ENCODE assay signal across 7 cellular contexts in the genomic region with DNA sequence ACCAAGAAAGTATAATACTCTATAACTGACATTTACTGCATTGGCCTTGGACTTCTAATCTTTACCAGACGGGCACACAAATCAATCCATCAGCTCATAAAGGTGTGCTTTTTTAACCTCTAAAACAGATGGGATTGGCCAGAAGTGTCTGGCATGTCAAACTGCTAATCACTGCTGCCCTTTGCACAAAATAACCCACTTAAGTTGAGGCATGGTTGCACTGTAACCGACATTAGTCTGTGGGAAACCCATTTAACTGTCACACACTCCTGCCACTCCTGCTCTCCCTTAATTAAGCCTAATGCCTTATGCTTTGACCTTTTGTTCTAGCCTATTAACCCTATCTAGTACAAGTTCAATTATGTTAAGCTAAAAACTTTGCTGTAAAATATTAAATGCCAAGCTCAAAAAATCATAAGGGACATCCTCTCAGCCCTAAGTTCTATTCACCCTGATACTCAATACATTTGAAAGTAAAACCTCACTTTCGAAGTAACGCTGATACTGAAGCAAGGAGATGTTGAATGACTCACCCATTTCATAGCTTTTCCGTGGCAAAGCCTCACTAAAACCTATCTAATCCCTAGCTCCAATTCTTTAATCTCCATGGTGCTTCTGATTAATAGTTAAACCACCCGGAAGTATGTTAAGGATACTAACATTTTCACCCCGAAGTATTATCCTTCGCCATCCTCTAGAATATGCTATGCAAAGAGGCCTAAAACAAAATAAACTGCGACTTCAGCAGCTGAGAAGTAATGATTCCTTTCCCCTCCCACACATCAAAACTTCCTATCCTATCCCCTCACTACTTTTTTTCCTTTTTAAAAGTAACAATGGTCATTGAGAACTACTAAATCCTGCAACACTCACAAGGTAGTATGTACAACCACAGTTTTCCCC. TPM values are rescaled to one million over a fixed set of nuclear protein-coding genes. Genes with fewer than 3 reads are reported as not detected.
DNase-seq lines count a peak whose midpoint lies in the region; ATAC-seq and TF ChIP-seq lines count a peak whose summit lies in the region.

No MANE protein-coding gene starts in this region.

- no peak for TF ChIP-seq RAD21 in SK-N-SH (IDR thresholded peaks at IDR 0.05; ENCODE audit: low read length)

- peak; percentile 79 for ATAC-seq in GM18870 (IDR thresholded peaks at IDR 0.05; ENCODE audit: unreplicated experiment)
- ATAC-seq in HG02840 (IDR thresholded peaks at IDR 0.05; ENCODE audit: low FRiP score, unreplicated experiment) = peak; percentile 76

- POLR2A ChIA-PET in SK-N-SH (lab: Yijun Ruan, JAX) = no interaction called here

- H3K9me3 ChIP-seq in SK-N-SH = 0 out of 2 replicates have a peak, but pooled peaks cover 2% of the 10 kb centered on the region

- no peaks in the 10 kb centered on the region for H3F3A ChIP-seq in SK-N-SH (replicated peaks; ENCODE audit: insufficient read depth)

- no peaks in the 10 kb centered on the region for H3K36me3 ChIP-seq in SK-N-SH (replicated peaks in 1 of 2; ENCODE audit: control insufficient read depth in 1 of 2, insufficient read depth in 2 of 2, low read length in 1 of 2)

- DNase-seq in left kidney (ENCODE audit: low read depth, low spot score) = peak; percentile 47
- no peak for DNase-seq in SK-N-SH
- no peak for DNase-seq in UCSD-AML1 (lab: John Stamatoyannopoulos, UW; ENCODE audit: unreplicated experiment)
- DNase-seq in activated CD4-positive, alpha-beta T cell treated with anti-CD3 and anti-CD28 coated beads, Interleukin-2, amount 50 U/mL, for 4 hours = no peak

- peak overlapping the region; percentile 46 for H3K27ac Mint-ChIP-seq in T-helper 1 cell treated with Interleukin-12 subunit alpha and Interleukin-12 subunit beta and Interleukin-4 antibody, amounts not matched to agents 30 μg/mL and 1 μg/mL, for 36 hours

- CTCF ChIA-PET in SK-N-SH (lab: Yijun Ruan, JAX) = no interaction called here

- H3K9me3 Mint-ChIP-seq in T-helper 1 cell treated with Interleukin-12 subunit alpha and Interleukin-12 subunit beta and Interleukin-4 antibody, amounts not matched to agents 30 μg/mL and 1 μg/mL, for 36 hours = no peaks in the 10 kb centered on the region

- TF ChIP-seq CTCF in SK-N-SH (IDR thresholded peaks at IDR 0.05) = no peak

- H3K4me1 Mint-ChIP-seq in T-helper 1 cell treated with Interleukin-12 subunit alpha and Interleukin-12 subunit beta and Interleukin-4 antibody, amounts not matched to agents 30 μg/mL and 1 μg/mL, for 36 hours (ENCODE audit: low read depth) = peaks cover 30% of the 10 kb centered on the region

- H3K4me3 Mint-ChIP-seq in T-helper 1 cell treated with Interleukin-12 subunit alpha and Interleukin-12 subunit beta and Interleukin-4 antibody, amounts not matched to agents 30 μg/mL and 1 μg/mL, for 36 hours = peak overlapping the region; percentile 55

- H3K27me3 ChIP-seq in SK-N-SH (ENCODE audit: insufficient read depth) = peaks cover 26% of the 10 kb centered on the region; the same call in 1 of the 2 replicates

- H3K9me2 ChIP-seq in SK-N-SH = no peaks in the 10 kb centered on the region

- no peak for TF ChIP-seq EP300 in SK-N-SH (IDR thresholded peaks at IDR 0.05; ENCODE audit: borderline replicate concordance in 1 of 2, low read depth in 1 of 2, low read length in 1 of 2)

- no peaks in the 10 kb centered on the region for H3K27me3 Mint-ChIP-seq in T-helper 1 cell treated with Interleukin-12 subunit alpha and Interleukin-12 subunit beta and Interleukin-4 antibody, amounts not matched to agents 30 μg/mL and 1 μg/mL, for 36 hours (ENCODE audit: low read depth)

- WGBS in SK-N-SH (ENCODE audit: low lambda C conversion rate) = under 1% methylated on average over 9 of the region's 9 CpGs

- no peak overlapping the region for H3K27ac ChIP-seq in SK-N-SH (ENCODE audit: low read depth in 2 of 2, low read length in 1 of 2)

- no peaks in the 10 kb centered on the region; the same call in 1 of the 2 replicates for H4K20me1 ChIP-seq in SK-N-SH (ENCODE audit: insufficient read depth)

- H3K36me3 Mint-ChIP-seq in T-helper 1 cell treated with Interleukin-12 subunit alpha and Interleukin-12 subunit beta and Interleukin-4 antibody, amounts not matched to agents 30 μg/mL and 1 μg/mL, for 36 hours (ENCODE audit: low read depth) = no peaks in the 10 kb centered on the region

- H3K9ac ChIP-seq in SK-N-SH = no peak overlapping the region

- no peaks in the 10 kb centered on the region; a peak in 1 of 4 replicates for H3K4me1 ChIP-seq in SK-N-SH (ENCODE audit: control insufficient read depth in 1 of 2, insufficient read depth in 2 of 2, low read depth in 1 of 2, low read length in 1 of 2)

- no peak overlapping the region for H2AFZ ChIP-seq in SK-N-SH (ENCODE audit: low read depth)

- H3K79me2 ChIP-seq in SK-N-SH (ENCODE audit: insufficient read depth) = no peaks in the 10 kb centered on the region

- no peak overlapping the region for H3K4me2 ChIP-seq in SK-N-SH

- H3K4me3 ChIP-seq in SK-N-SH (ENCODE audit: low read depth in 2 of 2, low read length in 1 of 2) = no peak overlapping the region

TF ChIP-seq in SK-N-SH, 30 proteins besides CTCF, POLR2A, EP300 and RAD21:
- TF ChIP-seq RCOR1 (IDR thresholded peaks at IDR 0.05; ENCODE audit: low read length) (no peak), MAX (IDR thresholded peaks at IDR 0.05; ENCODE audit: low read depth) (no peak), MEF2A (IDR thresholded peaks at IDR 0.05; ENCODE audit: borderline replicate concordance, low read depth) (no peak), ELF1 (IDR thresholded peaks at IDR 0.05) (no peak)
- TF ChIP-seq, protein P1, sequence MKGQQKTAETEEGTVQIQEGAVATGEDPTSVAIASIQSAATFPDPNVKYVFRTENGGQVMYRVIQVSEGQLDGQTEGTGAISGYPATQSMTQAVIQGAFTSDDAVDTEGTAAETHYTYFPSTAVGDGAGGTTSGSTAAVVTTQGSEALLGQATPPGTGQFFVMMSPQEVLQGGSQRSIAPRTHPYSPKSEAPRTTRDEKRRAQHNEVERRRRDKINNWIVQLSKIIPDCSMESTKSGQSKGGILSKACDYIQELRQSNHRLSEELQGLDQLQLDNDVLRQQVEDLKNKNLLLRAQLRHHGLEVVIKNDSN (IDR thresholded peaks at IDR 0.05; ENCODE audit: borderline replicate concordance, low read depth) = no peak
TF ChIP-seq in SK-N-SH: peak in this region for 0.

RNA-seq across cellular contexts. Expression of gene NRIP1, which starts 12.9 kb away (rescaled TPM):
- polyA plus RNA-seq in SK-N-SH (2012; rRNA removed) = 0.02 and 0.05 TPM in 2 replicates
- polyA plus RNA-seq in SK-N-SH (2012; cell fraction: cytosol; rRNA removed) = 0.04 TPM in 2 replicates
- polyA plus RNA-seq in SK-N-SH (2012; cell fraction: nucleus; rRNA removed) = 0.06 TPM in 1 of 2 replicates, not detected in the other
